25 cellular contexts compared by ENCODE assay signal in the genomic region with DNA sequence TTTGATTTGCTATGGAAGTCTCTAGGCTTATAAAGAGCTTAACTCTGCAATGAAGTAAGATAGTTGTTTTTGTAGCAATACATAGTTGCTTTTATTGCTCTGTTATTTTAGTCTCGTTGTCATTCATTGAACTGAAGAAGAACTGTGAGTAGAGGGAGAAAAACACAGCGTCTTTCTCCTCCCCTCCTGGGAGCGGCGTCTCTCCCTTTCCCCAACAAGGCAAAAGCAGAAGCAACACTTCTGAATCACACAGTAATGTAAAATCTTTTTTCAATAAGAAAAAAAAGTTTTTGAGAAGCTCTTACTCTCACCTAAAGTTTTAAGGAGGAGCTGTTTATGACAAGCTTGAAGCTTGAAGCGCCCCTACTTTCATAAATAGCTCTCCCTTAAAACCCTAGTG.
"Had no signal": no experiment of that assay in that cellular context is flagged by ENCODE, and none has a peak within 500 bp of the region (broad histone marks: within the 10 kb centered on the region; RNA-seq: fewer than 3 reads in every experiment).

No MANE protein-coding gene starts in this region.

- H3K36me3 ChIP-seq: colonic mucosa, esophagus squamous epithelium, left ventricle myocardium inferior, lower lobe of right lung, ovary, right atrium auricular region, spleen had no signal

- DNase-seq: cerebellar nuclear complex; colonic mucosa; dermis blood vessel endothelial cell; esophagus squamous epithelium; foreskin melanocyte; head of caudate nucleus; kidney; left cardiac atrium; left ventricle myocardium inferior; lower lobe of right lung; mucosa of descending colon; naive thymus-derived CD8-positive, alpha-beta T cell; ovary; spleen; stimulated activated CD4-positive, alpha-beta T cell treated with anti-CD3 and anti-CD28 coated beads, Interleukin-15, amount 100 ng/mL, for 24 hours; stimulated activated CD4-positive, alpha-beta T cell treated with anti-CD3 and anti-CD28 coated beads, Interleukin-1b, Interleukin-23, amount 100 ng/mL, for 48 hours; stimulated activated CD4-positive, alpha-beta T cell treated with anti-CD3 and anti-CD28 coated beads, Interleukin-4, amount 100 ng/mL, for 24 hours; stimulated activated naive CD8-positive, alpha-beta T cell treated with anti-CD3 and anti-CD28 coated beads, Interleukin-15, amount 100 ng/mL, for 72 hours; testis had no signal

- H3K27ac ChIP-seq: colonic mucosa, hepatocyte, left ventricle myocardium inferior, lower lobe of right lung, ovary, right atrium auricular region, spleen, testis, tibial nerve had no signal

- H3K9me3 ChIP-seq: colonic mucosa, lower lobe of right lung, testis had no signal

- H3K4me2 ChIP-seq: hepatocyte had no signal

- H3K36me3 Mint-ChIP-seq: memory B cell; stimulated activated memory B cell treated with anti-CD40 and anti-IgM and Interleukin-4, amounts not matched to agents 10 μg/mL and 1 μg/mL and 100 μg/mL, for 72 hours had no signal

- H3K4me3 ChIP-seq: colonic mucosa, esophagus squamous epithelium, hepatocyte, left ventricle myocardium inferior, lower lobe of right lung, mucosa of descending colon, ovary, right atrium auricular region, spleen, testis, tibial nerve had no signal

- H3K27me3 ChIP-seq: colonic mucosa, esophagus squamous epithelium, hepatocyte, ovary, right atrium auricular region, spleen, testis, tibial nerve had no signal

- ATAC-seq: left cardiac atrium; lower lobe of right lung; mucosa of descending colon; naive thymus-derived CD8-positive, alpha-beta T cell; stimulated activated memory B cell treated with anti-CD40 and anti-IgM and Interleukin-4, amounts not matched to agents 10 μg/mL and 1 μg/mL and 100 μg/mL, for 72 hours; stimulated activated naive CD8-positive, alpha-beta T cell treated with anti-CD3 and anti-CD28 coated beads, Interleukin-15, amount 100 ng/mL, for 72 hours had no signal

- H3K4me1 Mint-ChIP-seq: memory B cell; naive thymus-derived CD8-positive, alpha-beta T cell; stimulated activated memory B cell treated with anti-CD40 and anti-IgM and Interleukin-4, amounts not matched to agents 10 μg/mL and 1 μg/mL and 100 μg/mL, for 72 hours; stimulated activated naive CD8-positive, alpha-beta T cell treated with anti-CD3 and anti-CD28 coated beads, Interleukin-15, amount 100 ng/mL, for 72 hours had no signal

- H3K27ac Mint-ChIP-seq: memory B cell; naive thymus-derived CD8-positive, alpha-beta T cell; stimulated activated memory B cell treated with anti-CD40 and anti-IgM and Interleukin-4, amounts not matched to agents 10 μg/mL and 1 μg/mL and 100 μg/mL, for 72 hours; stimulated activated naive CD8-positive, alpha-beta T cell treated with anti-CD3 and anti-CD28 coated beads, Interleukin-15, amount 100 ng/mL, for 72 hours had no signal

- H3K4me1 ChIP-seq: colonic mucosa, esophagus squamous epithelium, left ventricle myocardium inferior, lower lobe of right lung, right atrium auricular region, spleen, testis, tibial nerve had no signal

- H3K4me3 Mint-ChIP-seq: memory B cell; naive thymus-derived CD8-positive, alpha-beta T cell; neural crest cell; stimulated activated memory B cell treated with anti-CD40 and anti-IgM and Interleukin-4, amounts not matched to agents 10 μg/mL and 1 μg/mL and 100 μg/mL, for 72 hours; stimulated activated naive CD8-positive, alpha-beta T cell treated with anti-CD3 and anti-CD28 coated beads, Interleukin-15, amount 100 ng/mL, for 72 hours had no signal

- H2AFZ ChIP-seq: hepatocyte had no signal
